Comparison of ENCODE assay signal across 1 cellular context in genomic region chr16:3013491-3013951, GRCh38.
TF ChIP-seq lines count a peak whose summit lies in the region.

No MANE protein-coding gene starts in this region.

TF ChIP-seq in HepG2, 621 proteins besides CTCF, POLR2A, EP300 and RAD21 (continued from another document and continues in another):
- TF ChIP-seq ZBTB14 (CRISPR knock-in tag; IDR thresholded peaks at IDR 0.05) = no peak
- TF ChIP-seq CEBPZ (IDR thresholded peaks at IDR 0.05; ENCODE audit: low read length) = no peak
- no peak for TF ChIP-seq ZNF432 (CRISPR knock-in tag; IDR thresholded peaks at IDR 0.05; ENCODE audit: borderline replicate concordance)
- TF ChIP-seq TIGD3 (CRISPR knock-in tag; IDR thresholded peaks at IDR 0.05; ENCODE audit: borderline replicate concordance) = no peak
- no peak for TF ChIP-seq ZNF598 (CRISPR knock-in tag; IDR thresholded peaks at IDR 0.05; ENCODE audit: borderline replicate concordance)
- TF ChIP-seq HNRNPLL (IDR thresholded peaks at IDR 0.05; ENCODE audit: low read depth, low read length, poor library complexity, severe bottlenecking) = peak; percentile 11
- TF ChIP-seq THAP11 (CRISPR knock-in tag; IDR thresholded peaks at IDR 0.05) = no peak
- 0 out of 2 replicates have a peak, but pooled peaks have one; percentile 2 for TF ChIP-seq REXO4 (CRISPR knock-in tag; IDR thresholded peaks at IDR 0.05; ENCODE audit: borderline replicate concordance)
- no peak for TF ChIP-seq ZNF512 (CRISPR knock-in tag; IDR thresholded peaks at IDR 0.05)
- no peak for TF ChIP-seq ZNF629 (CRISPR knock-in tag; conservative IDR thresholded peaks at IDR 0.05)
- TF ChIP-seq ZFP82 (CRISPR knock-in tag; IDR thresholded peaks at IDR 0.05; ENCODE audit: borderline replicate concordance) = no peak
- TF ChIP-seq FOXP1 (IDR thresholded peaks at IDR 0.05) = no peak
- TF ChIP-seq FOXP1 (CRISPR knock-in tag; IDR thresholded peaks at IDR 0.05) = no peak
- no peak for TF ChIP-seq PHF21A (CRISPR knock-in tag; IDR thresholded peaks at IDR 0.05)
- TF ChIP-seq ESRRA (CRISPR knock-in tag; IDR thresholded peaks at IDR 0.05; ENCODE audit: low read depth) = no peak
- TF ChIP-seq ZNF275 (CRISPR knock-in tag; IDR thresholded peaks at IDR 0.05; ENCODE audit: borderline replicate concordance) = no peak
- no peak for TF ChIP-seq FOSL1 (CRISPR knock-in tag; IDR thresholded peaks at IDR 0.05; ENCODE audit: borderline replicate concordance)
- no peak for TF ChIP-seq PRPF4 (IDR thresholded peaks at IDR 0.05; ENCODE audit: low read depth, low read length, poor library complexity, severe bottlenecking)
- no peak for TF ChIP-seq ZFP62 (CRISPR knock-in tag; IDR thresholded peaks at IDR 0.05)
- no peak for TF ChIP-seq SOX6 (IDR thresholded peaks at IDR 0.05)
- TF ChIP-seq SOX6 (CRISPR knock-in tag; IDR thresholded peaks at IDR 0.05) = 0 out of 2 replicates have a peak, but pooled peaks have one; percentile 13
- TF ChIP-seq ZNF816 (CRISPR knock-in tag; IDR thresholded peaks at IDR 0.05; ENCODE audit: borderline replicate concordance) = no peak
- no peak for TF ChIP-seq KLF13 (CRISPR knock-in tag; IDR thresholded peaks at IDR 0.05)
- TF ChIP-seq PAF1 (CRISPR knock-in tag; IDR thresholded peaks at IDR 0.05) = no peak
- no peak for TF ChIP-seq RFX1 (IDR thresholded peaks at IDR 0.05)
- no peak for TF ChIP-seq SATB2 (CRISPR knock-in tag; IDR thresholded peaks at IDR 0.05)
- no peak for TF ChIP-seq HOXA7 (CRISPR knock-in tag; IDR thresholded peaks at IDR 0.05)
- no peak for TF ChIP-seq LBX2 (CRISPR knock-in tag; IDR thresholded peaks at IDR 0.05; ENCODE audit: borderline replicate concordance)
- TF ChIP-seq ATF4 (CRISPR knock-in tag; IDR thresholded peaks at IDR 0.05) = no peak
- TF ChIP-seq ZNF343 (CRISPR knock-in tag; IDR thresholded peaks at IDR 0.05) = no peak
- TF ChIP-seq GZF1 (CRISPR knock-in tag; IDR thresholded peaks at IDR 0.05) = no peak
- TF ChIP-seq ZFP36L2 (CRISPR knock-in tag; IDR thresholded peaks at IDR 0.05) = no peak
- no peak for TF ChIP-seq ZNF101 (CRISPR knock-in tag; IDR thresholded peaks at IDR 0.05; ENCODE audit: borderline replicate concordance, low read depth)
- no peak for TF ChIP-seq MXI1 (IDR thresholded peaks at IDR 0.05; ENCODE audit: borderline replicate concordance, low read depth, low read length)
- TF ChIP-seq MTERF4 (CRISPR knock-in tag; IDR thresholded peaks at IDR 0.05) = no peak
- TF ChIP-seq ZC3H13 (CRISPR knock-in tag; IDR thresholded peaks at IDR 0.05) = peak; percentile 26; the same call in 1 of the 2 replicates
- TF ChIP-seq TBX3 (IDR thresholded peaks at IDR 0.05; ENCODE audit: borderline replicate concordance) = no peak
- no peak for TF ChIP-seq ZNF18 (CRISPR knock-in tag; IDR thresholded peaks at IDR 0.05; ENCODE audit: insufficient replicate concordance)
- TF ChIP-seq SOX5 (CRISPR knock-in tag; IDR thresholded peaks at IDR 0.05; ENCODE audit: borderline replicate concordance) = no peak
- TF ChIP-seq ZSCAN31 (CRISPR knock-in tag; IDR thresholded peaks at IDR 0.05; ENCODE audit: low read depth) = no peak
- TF ChIP-seq ZNF263 (CRISPR knock-in tag; IDR thresholded peaks at IDR 0.05) = peak; percentile 89
- no peak for TF ChIP-seq ZNF446 (CRISPR knock-in tag; IDR thresholded peaks at IDR 0.05)
- TF ChIP-seq CREB3 (CRISPR knock-in tag; IDR thresholded peaks at IDR 0.05) = no peak
- no peak for TF ChIP-seq SNRNP70 (IDR thresholded peaks at IDR 0.05; ENCODE audit: low read depth, low read length)
- no peak for TF ChIP-seq ZNF557 (CRISPR knock-in tag; IDR thresholded peaks at IDR 0.05)
- no peak for TF ChIP-seq XBP1 (CRISPR knock-in tag; IDR thresholded peaks at IDR 0.05)
- no peak for TF ChIP-seq THAP7 (CRISPR knock-in tag; IDR thresholded peaks at IDR 0.05)
- no peak for TF ChIP-seq PAX8 (CRISPR knock-in tag; IDR thresholded peaks at IDR 0.05; ENCODE audit: borderline replicate concordance)
- no peak for TF ChIP-seq AHR (CRISPR knock-in tag; IDR thresholded peaks at IDR 0.05)
- no peak for TF ChIP-seq ZNF776 (CRISPR knock-in tag; IDR thresholded peaks at IDR 0.05)
- no peak for TF ChIP-seq IRX3 (CRISPR knock-in tag; IDR thresholded peaks at IDR 0.05; ENCODE audit: borderline replicate concordance, low read depth)
- TF ChIP-seq SMAD1 (CRISPR knock-in tag; IDR thresholded peaks at IDR 0.05; ENCODE audit: borderline replicate concordance, low read depth) = no peak
- no peak for TF ChIP-seq AGO2 (optimal IDR thresholded peaks at IDR 0.05; ENCODE audit: low read depth, low read length)
- TF ChIP-seq KDM6A (CRISPR knock-in tag; IDR thresholded peaks at IDR 0.05; ENCODE audit: low read depth) = no peak
- 0 out of 2 replicates have a peak, but pooled peaks have one; percentile 5 for TF ChIP-seq YEATS2 (CRISPR knock-in tag; IDR thresholded peaks at IDR 0.05; ENCODE audit: borderline replicate concordance)
- TF ChIP-seq ZNF597 (CRISPR knock-in tag; IDR thresholded peaks at IDR 0.05) = no peak
